19 cellular contexts compared by ENCODE assay signal in the genomic region with DNA sequence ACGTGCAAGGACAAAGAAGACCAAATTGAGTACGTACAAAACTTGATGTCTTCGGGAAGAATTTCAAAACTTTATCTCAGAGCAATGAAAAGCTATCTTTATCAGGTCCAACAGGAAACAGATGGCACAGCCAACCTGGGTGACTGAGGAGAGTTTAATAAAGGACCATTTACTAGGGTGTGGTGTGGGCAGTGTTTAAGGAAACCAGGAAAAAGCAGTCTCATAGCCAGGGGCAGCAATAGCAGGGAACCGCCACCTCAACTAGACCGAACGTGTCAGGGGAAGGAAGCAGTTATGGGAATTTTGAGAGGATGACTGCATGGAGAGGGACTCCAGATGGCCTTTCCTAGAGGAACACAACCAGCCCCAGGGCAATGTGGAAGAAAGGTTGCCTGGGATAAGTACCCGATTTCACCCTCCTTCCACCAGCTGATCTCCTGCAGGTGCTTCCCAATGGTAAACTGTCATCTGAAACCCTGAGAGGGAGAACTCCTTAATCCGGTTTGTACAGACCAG. TPM values are rescaled to one million over a fixed set of nuclear protein-coding genes. Genes with fewer than 3 reads are reported as not detected.
A peak's percentile ranks its signal among the peaks of the same experiment; 100 is the strongest.
DNase-seq lines count a peak whose midpoint lies in the region; ATAC-seq and TF ChIP-seq lines count a peak whose summit lies in the region.
"Had no signal": no experiment of that assay in that cellular context is flagged by ENCODE, and none has a peak within 500 bp of the region (broad histone marks: within the 10 kb centered on the region; RNA-seq: fewer than 3 reads in every experiment).

No MANE protein-coding gene starts in this region.

- H3K4me3 ChIP-seq in Loucy (ENCODE audit: low read length, poor library complexity, severe bottlenecking), result peak overlapping the region; percentile 29
- H3K4me3 ChIP-seq: A549 had no signal

- TF ChIP-seq CTCF in Loucy (conservative IDR thresholded peaks at IDR 0.05; ENCODE audit: low read length) (no peak), foreskin keratinocyte (conservative IDR thresholded peaks at IDR 0.05) (no peak)

- no peaks in the 10 kb centered on the region for H3K27me3 ChIP-seq in Loucy (ENCODE audit: insufficient read depth, low read length, poor library complexity, severe bottlenecking)
- H3K27me3 ChIP-seq in foreskin keratinocyte, result no peaks in the 10 kb centered on the region

- H3K36me3 ChIP-seq in Loucy (ENCODE audit: insufficient read depth, low read length), result no peaks in the 10 kb centered on the region
- H3K36me3 ChIP-seq: BE2C had no signal

- DNase-seq in NCI-H524 treated with DMSO at 0.1 percent for 48 hours (lab: John Stamatoyannopoulos, UW) (peak; percentile 47), foreskin keratinocyte (peak; percentile 30 to 66), posterior vena cava (ENCODE audit: low spot score) (peak; percentile 22), NCI-H2081 treated with DMSO at 0.1 percent for 48 hours (lab: John Stamatoyannopoulos, UW) (no peak)
- DNase-seq: BE2C; CD8-positive, alpha-beta T cell; COR-L47; DND-41; GDM1; HCEC 1CT; HFFc6 had no signal

- H3K4me1 ChIP-seq in Loucy (ENCODE audit: insufficient read depth, low read length, poor library complexity, severe bottlenecking) (peaks cover 29% of the 10 kb centered on the region), foreskin keratinocyte (no peaks in the 10 kb centered on the region)
- H3K4me1 ChIP-seq: A549, BE2C had no signal

- no peaks in the 10 kb centered on the region for H3K9me3 ChIP-seq in Loucy (ENCODE audit: insufficient read depth, low read depth, low read length)
- H3K9me3 ChIP-seq: A549, BE2C had no signal

- H3F3A ChIP-seq in Loucy (ENCODE audit: low read depth), result no peaks in the 10 kb centered on the region

- no peaks in the 10 kb centered on the region for H3K9me2 ChIP-seq in Loucy (replicated peaks; ENCODE audit: low read depth, low read length)

- no peaks in the 10 kb centered on the region for H4K20me1 ChIP-seq in Loucy (ENCODE audit: insufficient read depth, low read length, poor library complexity, severe bottlenecking)

- H3K79me2 ChIP-seq in Loucy (ENCODE audit: insufficient read depth, low read length), result no peaks in the 10 kb centered on the region

- peak overlapping the region; percentile 53 for H3K4me2 ChIP-seq in Loucy (ENCODE audit: low read depth, low read length, poor library complexity, severe bottlenecking)
- H3K4me2 ChIP-seq: A549 had no signal

- peak overlapping the region; percentile 6 for H3K9ac ChIP-seq in Loucy (ENCODE audit: low read depth, low read length, poor library complexity, severe bottlenecking)

- H3K27ac ChIP-seq in foreskin keratinocyte, result no peak overlapping the region
- H3K27ac ChIP-seq: A549, C4-2B, HL-60 had no signal

- ATAC-seq in foreskin keratinocyte, result peak; percentile 64
- ATAC-seq in HG03045 (IDR thresholded peaks at IDR 0.05; ENCODE audit: unreplicated experiment), result no peak
- no peak for ATAC-seq in GM21737 (IDR thresholded peaks at IDR 0.05; ENCODE audit: unreplicated experiment)
- ATAC-seq: A549; CD8-positive, alpha-beta T cell had no signal

- H2AFZ ChIP-seq in Loucy (ENCODE audit: low read length), result no peak overlapping the region

- intact Hi-C loops in posterior vena cava (cut with DNase I), result no loop called here

RNA-seq across cellular contexts. Expression of a gene that starts 15.2 kb away (rescaled TPM):
- total RNA-seq in foreskin keratinocyte (not detected in 2 replicates), posterior vena cava (not detected)
- polyA plus RNA-seq in foreskin keratinocyte, result not detected in 2 replicates
- total RNA-seq: CD8-positive, alpha-beta T cell; H4; HFFc6 had no signal
- polyA plus RNA-seq: A549, AG04450 had no signal

RNA-seq across cellular contexts. Expression of a gene that starts 19.4 kb away (rescaled TPM):
- not detected in 2 replicates for total RNA-seq in foreskin keratinocyte
- polyA plus RNA-seq in foreskin keratinocyte, result not detected in 2 replicates
- not detected for total RNA-seq in posterior vena cava
- total RNA-seq: CD8-positive, alpha-beta T cell; H4; HFFc6 had no signal
- polyA plus RNA-seq: A549, AG04450 had no signal

RNA-seq across cellular contexts. Expression of a gene that starts 34.6 kb away (rescaled TPM):
- not detected in 2 replicates for total RNA-seq in foreskin keratinocyte
- not detected in 2 replicates for polyA plus RNA-seq in foreskin keratinocyte
- total RNA-seq in posterior vena cava, result not detected
- total RNA-seq: CD8-positive, alpha-beta T cell; H4; HFFc6 had no signal
- polyA plus RNA-seq: A549, AG04450 had no signal

RNA-seq across cellular contexts. Expression of a gene that starts 52.2 kb away (rescaled TPM):
- not detected in 2 replicates for total RNA-seq in foreskin keratinocyte
- not detected in 2 replicates for polyA plus RNA-seq in foreskin keratinocyte
- not detected for total RNA-seq in posterior vena cava
- total RNA-seq: CD8-positive, alpha-beta T cell; H4; HFFc6 had no signal
- polyA plus RNA-seq: A549, AG04450 had no signal

RNA-seq across cellular contexts. Expression of a gene that starts 54.3 kb away (rescaled TPM):
- not detected in 2 replicates for total RNA-seq in foreskin keratinocyte
- not detected in 2 replicates for polyA plus RNA-seq in foreskin keratinocyte
- not detected for total RNA-seq in posterior vena cava
- total RNA-seq: CD8-positive, alpha-beta T cell; H4; HFFc6 had no signal
- polyA plus RNA-seq: A549, AG04450 had no signal
